In the genomic region with DNA sequence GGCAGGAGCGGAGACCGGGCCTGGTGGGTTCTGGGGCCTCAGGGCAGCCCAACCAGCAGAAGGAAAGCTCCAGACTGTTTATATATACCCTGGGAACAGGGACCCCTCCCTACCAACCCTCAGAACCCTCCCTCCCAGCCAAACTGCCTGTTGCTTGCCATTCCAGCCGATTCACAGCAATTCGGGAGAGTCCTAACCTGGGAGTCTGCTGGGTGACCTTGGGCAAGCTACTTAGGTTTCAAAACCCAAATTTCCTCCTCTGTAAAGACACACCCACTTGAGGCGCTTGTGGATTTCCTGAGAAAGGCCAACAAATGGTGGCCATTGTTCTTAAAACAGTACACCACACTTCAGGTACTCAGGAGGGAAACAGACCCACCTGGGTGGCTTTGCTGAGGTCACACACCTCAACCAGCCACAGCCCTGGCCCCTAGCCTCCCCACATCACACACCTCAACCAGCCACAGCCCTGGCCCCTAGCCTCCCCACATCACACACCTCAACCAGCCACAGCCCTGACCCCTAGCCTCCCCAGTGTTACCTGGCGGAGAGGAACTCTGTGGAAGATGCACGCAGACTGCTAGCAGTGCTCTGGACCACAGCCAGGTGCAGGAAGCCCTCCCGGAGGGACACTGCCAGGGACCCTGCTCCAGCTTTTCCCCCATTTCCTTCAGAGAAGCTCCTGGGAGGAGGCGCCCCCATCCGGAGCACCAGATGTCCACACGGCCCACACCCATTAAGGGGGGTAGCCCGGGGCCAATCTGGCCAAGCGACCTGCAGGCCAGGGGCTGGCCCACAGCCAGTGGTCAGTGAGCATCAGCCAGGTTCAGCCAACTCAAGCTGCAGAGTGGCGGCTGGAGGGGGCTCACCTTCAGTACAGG, we compare ENCODE assay signal across 1 cellular context.
TF ChIP-seq lines count a peak whose summit lies in the region.

No MANE protein-coding gene starts in this region.

TF ChIP-seq in GM23338, 12 proteins besides CTCF, POLR2A, EP300 and RAD21:
- TF ChIP-seq STAT1 (IDR thresholded peaks at IDR 0.05; ENCODE audit: unreplicated experiment) (no peak), NANOG (IDR thresholded peaks at IDR 0.05; ENCODE audit: borderline replicate concordance) (no peak)
